Comparison of ENCODE assay signal across 9 cellular contexts in genomic region chr2:218271487-218271797, GRCh38. TPM values are rescaled to one million over a fixed set of nuclear protein-coding genes. Genes with fewer than 3 reads are reported as not detected.
DNase-seq lines count a peak whose midpoint lies in the region; ATAC-seq, FAIRE-seq and TF ChIP-seq lines count a peak whose summit lies in the region.
"Had no signal": no experiment of that assay in that cellular context is flagged by ENCODE, and none has a peak within 500 bp of the region (broad histone marks: within the 10 kb centered on the region; RNA-seq: fewer than 3 reads in every experiment).

No MANE protein-coding gene starts in this region.

- H3K4me1 ChIP-seq in K562 (replicated peaks in 1 of 2; ENCODE audit: control insufficient read depth in 2 of 2, insufficient read depth in 2 of 2, low read length in 2 of 2) (peaks cover 4 to 25% of the 10 kb centered on the region in 2 experiments; a peak in 3 of 5 replicates), mesenchymal stem cell (ENCODE audit: control insufficient read depth, insufficient read depth, low read depth, low read length) (peaks cover 22% of the 10 kb centered on the region), upper lobe of right lung (peaks cover 34% of the 10 kb centered on the region)

- no TSS peak for BruUV-seq in K562 (replicated peaks; lab: Mats Ljungman, UMichigan)

- H3K9me3 Mint-ChIP-seq in activated naive CD4-positive, alpha-beta T cell treated with anti-CD3 and anti-CD28 coated beads, Interleukin-2, amount 50 U/mL, for 24 hours, result no peaks in the 10 kb centered on the region

- peaks cover 10% of the 10 kb centered on the region for H3K36me3 Mint-ChIP-seq in activated naive CD4-positive, alpha-beta T cell treated with anti-CD3 and anti-CD28 coated beads, Interleukin-2, amount 50 U/mL, for 24 hours

- peak overlapping the region; percentile 71 to 96; a peak in 3 of 4 replicates for H3K9ac ChIP-seq in K562 (ENCODE audit: insufficient read depth in 1 of 2, low read depth in 2 of 2, low read length in 2 of 2)
- H3K9ac ChIP-seq in mesenchymal stem cell (ENCODE audit: low read length), result peak overlapping the region; percentile 94

- POLR2A ChIA-PET in K562 (lab: Yijun Ruan, JAX), result interaction anchor here (0.6 to 1.5 kb wide), 9 partner anchors 11 to 378 kb away, joined by 3 to 6 read pairs (median 3); partner anchors contain the start of gene GPBAR1

- CTCF ChIA-PET in K562 (lab: Yijun Ruan, JAX; ENCODE audit: low intra/inter-chr PET ratio), result no interaction called here

- TF ChIP-seq RAD21 in K562 (CRISPR knock-in tag; conservative IDR thresholded peaks at IDR 0.05 in 1 of 2, IDR thresholded peaks at IDR 0.05 in 1 of 2), result no peak

- ATAC-seq in K562 (no peak), upper lobe of right lung (no peak), GM21576 (IDR thresholded peaks at IDR 0.05; ENCODE audit: unreplicated experiment) (no peak)

- 0 out of 2 replicates have a peak, but pooled peaks cover 8% of the 10 kb centered on the region for H4K20me1 ChIP-seq in K562 (replicated peaks; ENCODE audit: control insufficient read depth, insufficient read depth, low read length)

- H3K4me3 ChIP-seq in K562, result peak overlapping the region; percentile 73
- peak overlapping the region in 1 of 2 experiments; percentile 99 for H3K4me3 ChIP-seq in mesenchymal stem cell (ENCODE audit: insufficient read depth in 1 of 2, low read depth in 1 of 2, low read length in 2 of 2)
- peak overlapping the region; percentile 94 for H3K4me3 ChIP-seq in upper lobe of right lung

- H3K4me1 Mint-ChIP-seq in activated naive CD4-positive, alpha-beta T cell treated with anti-CD3 and anti-CD28 coated beads, Interleukin-2, amount 50 U/mL, for 24 hours, result peaks cover 47% of the 10 kb centered on the region

- H3K9me3 ChIP-seq in K562 (replicated peaks; ENCODE audit: control insufficient read depth, insufficient read depth, low read depth, low read length) (no peaks in the 10 kb centered on the region), mesenchymal stem cell (ENCODE audit: control insufficient read depth, low read length) (no peaks in the 10 kb centered on the region), upper lobe of right lung (no peaks in the 10 kb centered on the region)

- TF ChIP-seq CTCF in K562 (IDR thresholded peaks at IDR 0.05 in 2 of 3, conservative IDR thresholded peaks at IDR 0.05 in 1 of 3; ENCODE audit: insufficient read depth in 2 of 3, low read depth in 1 of 3, low read length in 3 of 3) (no peak), upper lobe of right lung (IDR thresholded peaks at IDR 0.05) (no peak)

- no peak overlapping the region for H2AFZ ChIP-seq in K562 (ENCODE audit: low read depth, low read length)
- no peak overlapping the region for H2AFZ ChIP-seq in mesenchymal stem cell (ENCODE audit: low read depth, low read length)

- peaks cover 39% of the 10 kb centered on the region for H3K79me1 ChIP-seq in mesenchymal stem cell (replicated peaks; ENCODE audit: low read length, poor library complexity, severe bottlenecking)

- H3K4ac ChIP-seq in mesenchymal stem cell (ENCODE audit: low read depth in 1 of 2, low read length in 2 of 2), result no peak overlapping the region

- no peak overlapping the region for H3K14ac ChIP-seq in mesenchymal stem cell (ENCODE audit: low read length in 2 of 2)

- no peak overlapping the region for H4K8ac ChIP-seq in mesenchymal stem cell (ENCODE audit: low read length)

- peak overlapping the region; percentile 48 for H3K27ac Mint-ChIP-seq in activated naive CD4-positive, alpha-beta T cell treated with anti-CD3 and anti-CD28 coated beads, Interleukin-2, amount 50 U/mL, for 24 hours

- H3K18ac ChIP-seq in mesenchymal stem cell (ENCODE audit: low read depth in 1 of 2, low read length in 2 of 2), result no peak overlapping the region

- H4K91ac ChIP-seq in mesenchymal stem cell (ENCODE audit: low read length), result no peak overlapping the region

- peaks cover 25% of the 10 kb centered on the region for H3K79me2 ChIP-seq in K562 (ENCODE audit: control insufficient read depth, insufficient read depth, low read length)

- peak overlapping the region; percentile 28 for H2AK5ac ChIP-seq in mesenchymal stem cell (ENCODE audit: low read length, severe bottlenecking)

- H3K27me3 Mint-ChIP-seq in activated naive CD4-positive, alpha-beta T cell treated with anti-CD3 and anti-CD28 coated beads, Interleukin-2, amount 50 U/mL, for 24 hours, result no peaks in the 10 kb centered on the region

- in situ Hi-C loops in K562 (cut with MboI), result no loop called here

- intact Hi-C loops in K562 (cut with micrococcal nuclease), result loop anchor here (10.0 kb wide), 1 partner anchor 373 kb away; no protein-coding TSS in a partner anchor
- intact Hi-C loops in upper lobe of right lung (cut with DNase I), result no loop called here

- no peak overlapping the region; the same call in 1 of the 3 replicates for H3K27ac ChIP-seq in K562 (ENCODE audit: extremely low read depth, low read depth, low read length)
- no peak overlapping the region for H3K27ac ChIP-seq in mesenchymal stem cell (ENCODE audit: low read length, poor library complexity, severe bottlenecking)
- H3K27ac ChIP-seq in upper lobe of right lung, result peak overlapping the region; percentile 77

- 6% methylated on average over 4 of the region's 4 CpGs for WGBS in K562 (ENCODE audit: insufficient coverage, low coverage, missing lambda C conversion rate)
- WGBS in mesenchymal stem cell, result 53% methylated on average over 4 of the region's 4 CpGs

- H2BK12ac ChIP-seq in mesenchymal stem cell (ENCODE audit: low read length in 2 of 2), result no peak overlapping the region

- H2BK5ac ChIP-seq in mesenchymal stem cell (ENCODE audit: low read depth, low read length, poor library complexity, severe bottlenecking), result no peak overlapping the region

- peak overlapping the region; percentile 99 for H3K4me3 Mint-ChIP-seq in activated naive CD4-positive, alpha-beta T cell treated with anti-CD3 and anti-CD28 coated beads, Interleukin-2, amount 50 U/mL, for 24 hours

- H3K36me3 ChIP-seq in K562 (ENCODE audit: control insufficient read depth, insufficient read depth, low read length), result peaks cover 53% of the 10 kb centered on the region
- H3K36me3 ChIP-seq in mesenchymal stem cell (ENCODE audit: control insufficient read depth in 1 of 2, insufficient read depth in 2 of 2, low read depth in 1 of 2, low read length in 2 of 2), result peaks cover 42 to 48% of the 10 kb centered on the region in 2 experiments
- peaks cover 47% of the 10 kb centered on the region for H3K36me3 ChIP-seq in upper lobe of right lung

- FAIRE-seq in K562 (lab: Jason Lieb, UNC), result no peak

- H3K4me2 ChIP-seq in K562 (ENCODE audit: insufficient read depth, low read length) (peak overlapping the region; percentile 89), mesenchymal stem cell (ENCODE audit: low read length, poor library complexity, severe bottlenecking) (peak overlapping the region; percentile 89)

- H3K27me3 ChIP-seq in K562 (ENCODE audit: control insufficient read depth in 2 of 2, insufficient read depth in 2 of 2, low read length in 2 of 2), result no peaks in the 10 kb centered on the region
- H3K27me3 ChIP-seq in mesenchymal stem cell (ENCODE audit: control insufficient read depth in 1 of 2, insufficient read depth in 1 of 2, low read length in 2 of 2), result no peaks in the 10 kb centered on the region
- no peaks in the 10 kb centered on the region for H3K27me3 ChIP-seq in upper lobe of right lung

- no peak for TF ChIP-seq POLR2A in K562 (conservative IDR thresholded peaks at IDR 0.05)

- H3K9me1 ChIP-seq in K562 (ENCODE audit: control insufficient read depth, insufficient read depth, low read length), result no peaks in the 10 kb centered on the region

- H2BK120ac ChIP-seq in mesenchymal stem cell (ENCODE audit: low read depth, low read length), result no peak overlapping the region

- H3K23ac ChIP-seq in mesenchymal stem cell (ENCODE audit: low read length in 2 of 2), result no peak overlapping the region

- no peak for TF ChIP-seq EP300 in K562 (IDR thresholded peaks at IDR 0.05; ENCODE audit: low read length)

- no peak overlapping the region for H2BK15ac ChIP-seq in mesenchymal stem cell (ENCODE audit: low read depth, poor library complexity, severe bottlenecking)

- no peak for DNase-seq in activated naive CD4-positive, alpha-beta T cell treated with Interleukin-2 at 50 U/mL for 16 hours
- DNase-seq in K562 (ENCODE audit: extremely low read depth in 1 of 4, low spot score in 3 of 4) (no peak), mesenchymal stem cell (no peak), upper lobe of right lung (no peak), NCI-H187 (lab: John Stamatoyannopoulos, UW) (no peak)
- DNase-seq in activated effector memory CD4-positive, alpha-beta T cell treated with anti-CD3 and anti-CD28 coated beads, Interleukin-2, amount 50 U/mL, for 16 hours, result no peak

RNA-seq across cellular contexts. Expression of gene PNKD, which starts 1.1 kb away (rescaled TPM):
- 14.5 and 65.7 TPM in 2 replicates for total RNA-seq in K562 (2011; cell fraction: chromatin; rRNA removed; ENCODE audit: low replicate concordance)
- total RNA-seq in K562 (2011; cell fraction: nucleolus; rRNA removed), result 43.7 and 53.7 TPM in 2 replicates
- total RNA-seq in K562 (2011; cell fraction: nucleoplasm; rRNA removed), result 35.0 and 68.9 TPM in 2 replicates
- total RNA-seq in K562 (2014; rRNA removed) (50.2 and 55.7 TPM in 2 replicates), K562 (2014; rRNA removed; fragmentation: Illumina TruSeq; extraction: Trizol) (17.5 and 26.0 TPM in 2 replicates), K562 (2015; rRNA removed; fragmentation: Illumina TruSeq; extraction: Trizol) (32.3 and 34.0 TPM in 2 replicates), K562 (2021) (59.5 and 60.1 TPM in 2 replicates), upper lobe of right lung (65.4 TPM)
- polyA plus RNA-seq in K562 (2011; rRNA removed) (37.2 and 41.2 TPM in 2 replicates), K562 (2014; fragmentation: Illumina TruSeq; extraction: Trizol) (64.2 and 68.2 TPM in 2 replicates), K562 (2014; fragmentation: Nextera tagmentation; extraction: Ambion mirVana) (100 to 1,000 TPM in 1 of 2 experiments, 10 to 100 TPM in 1; 89.1 to 105 TPM), K562 (2014; rRNA removed) (80.6 and 85.2 TPM in 2 replicates)
- 44.5 and 73.0 TPM in 2 replicates for polyA plus RNA-seq in K562 (2011; cell fraction: cytosol; rRNA removed)
- polyA plus RNA-seq in K562 (2011; cell fraction: nucleus; rRNA removed), result 74.3 and 129 TPM in 2 replicates
- 59.7 and 79.4 TPM in 2 replicates for polyA plus RNA-seq in K562 (2012)
- polyA minus RNA-seq in K562 (2011; rRNA and poly(A)+ RNA removed), result 8.8 and 9.5 TPM in 2 replicates
- polyA minus RNA-seq in K562 (2011; cell fraction: cytosol; rRNA and poly(A)+ RNA removed), result 11.2 and 13.5 TPM in 2 replicates
- 11.0 and 18.3 TPM in 2 replicates for polyA minus RNA-seq in K562 (2011; cell fraction: nucleus; rRNA and poly(A)+ RNA removed)
- 87.9 TPM for polyA plus RNA-seq in mesenchymal stem cell (2013, experiment 1 of 2)
- polyA plus RNA-seq in mesenchymal stem cell (2013, experiment 2 of 2), result 88.5 TPM

RNA-seq across cellular contexts. Expression of gene AAMP, which starts 1.5 kb away (rescaled TPM):
- total RNA-seq in K562 (2011; cell fraction: chromatin; rRNA removed; ENCODE audit: low replicate concordance), result 32.1 and 75.8 TPM in 2 replicates
- total RNA-seq in K562 (2011; cell fraction: nucleolus; rRNA removed), result 53.4 and 63.2 TPM in 2 replicates
- total RNA-seq in K562 (2011; cell fraction: nucleoplasm; rRNA removed), result 39.5 and 41.6 TPM in 2 replicates
- total RNA-seq in K562 (2014; rRNA removed) (156 and 197 TPM in 2 replicates), K562 (2014; rRNA removed; fragmentation: Illumina TruSeq; extraction: Trizol) (62.2 and 77.6 TPM in 2 replicates), K562 (2015; rRNA removed; fragmentation: Illumina TruSeq; extraction: Trizol) (94.1 and 99.2 TPM in 2 replicates), K562 (2021) (87.7 and 96.9 TPM in 2 replicates), upper lobe of right lung (55.9 TPM)
- polyA plus RNA-seq in K562 (2011; rRNA removed) (39.5 and 47.3 TPM in 2 replicates), K562 (2014; fragmentation: Illumina TruSeq; extraction: Trizol) (135 and 139 TPM in 2 replicates), K562 (2014; fragmentation: Nextera tagmentation; extraction: Ambion mirVana) (1 to 10 TPM; 5.7 to 8.9 TPM), K562 (2014; rRNA removed) (133 and 156 TPM in 2 replicates)
- 74.7 and 140 TPM in 2 replicates for polyA plus RNA-seq in K562 (2011; cell fraction: cytosol; rRNA removed)
- 86.2 and 95.8 TPM in 2 replicates for polyA plus RNA-seq in K562 (2011; cell fraction: nucleus; rRNA removed)
- 76.3 and 79.7 TPM in 2 replicates for polyA plus RNA-seq in K562 (2012)
- 38.7 and 46.6 TPM in 2 replicates for polyA minus RNA-seq in K562 (2011; rRNA and poly(A)+ RNA removed)
- polyA minus RNA-seq in K562 (2011; cell fraction: cytosol; rRNA and poly(A)+ RNA removed), result 31.6 and 40.7 TPM in 2 replicates
- 18.7 and 26.5 TPM in 2 replicates for polyA minus RNA-seq in K562 (2011; cell fraction: nucleus; rRNA and poly(A)+ RNA removed)
- 44.9 TPM for polyA plus RNA-seq in mesenchymal stem cell (2013, experiment 1 of 2)
- 43.4 TPM for polyA plus RNA-seq in mesenchymal stem cell (2013, experiment 2 of 2)

RNA-seq across cellular contexts. Expression of gene GPBAR1, which starts 10.6 kb away (rescaled TPM):
- 0.35 TPM in 1 of 2 replicates, not detected in the other for total RNA-seq in K562 (2011; cell fraction: chromatin; rRNA removed; ENCODE audit: low replicate concordance)
- 0.33 TPM in 1 of 2 replicates, not detected in the other for total RNA-seq in K562 (2011; cell fraction: nucleolus; rRNA removed)
- 0.22 and 0.38 TPM in 2 replicates for total RNA-seq in K562 (2011; cell fraction: nucleoplasm; rRNA removed)
- not detected in 2 replicates for total RNA-seq in K562 (2014; rRNA removed)
- not detected in 2 replicates for total RNA-seq in K562 (2014; rRNA removed; fragmentation: Illumina TruSeq; extraction: Trizol)
- not detected in 2 replicates for total RNA-seq in K562 (2015; rRNA removed; fragmentation: Illumina TruSeq; extraction: Trizol)
- total RNA-seq in K562 (2021), result not detected in 2 replicates
- not detected in 2 replicates for polyA plus RNA-seq in K562 (2011; rRNA removed)
- 0.04 TPM in 1 of 2 replicates, not detected in the other for polyA plus RNA-seq in K562 (2011; cell fraction: cytosol; rRNA removed)
- polyA plus RNA-seq in K562 (2011; cell fraction: nucleus; rRNA removed), result 0.07 and 0.09 TPM in 2 replicates
- 0.08 TPM in 1 of 2 replicates, not detected in the other for polyA plus RNA-seq in K562 (2012)
- not detected in 2 replicates for polyA plus RNA-seq in K562 (2014; fragmentation: Illumina TruSeq; extraction: Trizol)
- polyA plus RNA-seq in K562 (2014; fragmentation: Nextera tagmentation; extraction: Ambion mirVana), result not detected
- not detected in 2 replicates for polyA plus RNA-seq in K562 (2014; rRNA removed)
- polyA minus RNA-seq in K562 (2011; rRNA and poly(A)+ RNA removed), result not detected in 2 replicates
- polyA minus RNA-seq in K562 (2011; cell fraction: cytosol; rRNA and poly(A)+ RNA removed), result not detected in 2 replicates
- polyA minus RNA-seq in K562 (2011; cell fraction: nucleus; rRNA and poly(A)+ RNA removed), result not detected in 2 replicates
- 5.1 TPM for polyA plus RNA-seq in mesenchymal stem cell (2013, experiment 1 of 2)
- 5.5 TPM for polyA plus RNA-seq in mesenchymal stem cell (2013, experiment 2 of 2)
- 2.6 TPM for total RNA-seq in upper lobe of right lung
- total RNA-seq: Daoy had no signal

RNA-seq across cellular contexts. Expression of gene TMBIM1, which starts 20.9 kb away (rescaled TPM):
- total RNA-seq in K562 (2011; cell fraction: chromatin; rRNA removed; ENCODE audit: low replicate concordance), result 60.5 and 126 TPM in 2 replicates
- total RNA-seq in K562 (2011; cell fraction: nucleolus; rRNA removed), result 123 and 144 TPM in 2 replicates
- total RNA-seq in K562 (2011; cell fraction: nucleoplasm; rRNA removed), result 126 and 128 TPM in 2 replicates
- total RNA-seq in K562 (2014; rRNA removed) (64.8 and 71.4 TPM in 2 replicates), K562 (2014; rRNA removed; fragmentation: Illumina TruSeq; extraction: Trizol) (56.6 and 59.2 TPM in 2 replicates), K562 (2015; rRNA removed; fragmentation: Illumina TruSeq; extraction: Trizol) (43.7 and 46.8 TPM in 2 replicates), K562 (2021) (90.7 and 102 TPM in 2 replicates), upper lobe of right lung (281 TPM)
- polyA plus RNA-seq in K562 (2011; rRNA removed) (45.9 and 66.8 TPM in 2 replicates), K562 (2014; fragmentation: Illumina TruSeq; extraction: Trizol) (105 and 112 TPM in 2 replicates), K562 (2014; fragmentation: Nextera tagmentation; extraction: Ambion mirVana) (10 to 100 TPM; 14.2 to 35.6 TPM), K562 (2014; rRNA removed) (47.0 and 49.5 TPM in 2 replicates)
- 68.3 and 77.4 TPM in 2 replicates for polyA plus RNA-seq in K562 (2011; cell fraction: cytosol; rRNA removed)
- polyA plus RNA-seq in K562 (2011; cell fraction: nucleus; rRNA removed), result 111 and 118 TPM in 2 replicates
- polyA plus RNA-seq in K562 (2012), result 77.9 and 194 TPM in 2 replicates
- 37.4 and 39.0 TPM in 2 replicates for polyA minus RNA-seq in K562 (2011; rRNA and poly(A)+ RNA removed)
- polyA minus RNA-seq in K562 (2011; cell fraction: cytosol; rRNA and poly(A)+ RNA removed), result 26.7 and 30.6 TPM in 2 replicates
- polyA minus RNA-seq in K562 (2011; cell fraction: nucleus; rRNA and poly(A)+ RNA removed), result 15.1 and 18.2 TPM in 2 replicates
- polyA plus RNA-seq in mesenchymal stem cell (2013, experiment 1 of 2), result 178 TPM
- polyA plus RNA-seq in mesenchymal stem cell (2013, experiment 2 of 2), result 177 TPM

RNA-seq across cellular contexts. Expression of gene ARPC2, which starts 54.5 kb away (rescaled TPM):
- total RNA-seq in K562 (2011; cell fraction: chromatin; rRNA removed; ENCODE audit: low replicate concordance), result 76.3 and 157 TPM in 2 replicates
- 62.8 and 63.7 TPM in 2 replicates for total RNA-seq in K562 (2011; cell fraction: nucleolus; rRNA removed)
- 86.4 and 141 TPM in 2 replicates for total RNA-seq in K562 (2011; cell fraction: nucleoplasm; rRNA removed)
- 81.9 and 83.6 TPM in 2 replicates for total RNA-seq in K562 (2014; rRNA removed)
- 89.4 and 93.0 TPM in 2 replicates for total RNA-seq in K562 (2014; rRNA removed; fragmentation: Illumina TruSeq; extraction: Trizol)
- total RNA-seq in K562 (2015; rRNA removed; fragmentation: Illumina TruSeq; extraction: Trizol), result 101 and 111 TPM in 2 replicates
- 81.4 and 91.5 TPM in 2 replicates for total RNA-seq in K562 (2021)
- 178 and 187 TPM in 2 replicates for polyA plus RNA-seq in K562 (2011; rRNA removed)
- polyA plus RNA-seq in K562 (2011; cell fraction: cytosol; rRNA removed), result 127 and 144 TPM in 2 replicates
- 90.4 and 115 TPM in 2 replicates for polyA plus RNA-seq in K562 (2011; cell fraction: nucleus; rRNA removed)
- polyA plus RNA-seq in K562 (2012), result 81.6 and 89.0 TPM in 2 replicates
- polyA plus RNA-seq in K562 (2014; fragmentation: Illumina TruSeq; extraction: Trizol), result 127 and 152 TPM in 2 replicates
- 100 to 1,000 TPM in 1 of 2 experiments, 10 to 100 TPM in 1; 94.0 to 103 TPM for polyA plus RNA-seq in K562 (2014; fragmentation: Nextera tagmentation; extraction: Ambion mirVana)
- polyA plus RNA-seq in K562 (2014; rRNA removed), result 122 and 126 TPM in 2 replicates
- 120 and 128 TPM in 2 replicates for polyA minus RNA-seq in K562 (2011; rRNA and poly(A)+ RNA removed)
- polyA minus RNA-seq in K562 (2011; cell fraction: cytosol; rRNA and poly(A)+ RNA removed), result 60.8 and 105 TPM in 2 replicates
- polyA minus RNA-seq in K562 (2011; cell fraction: nucleus; rRNA and poly(A)+ RNA removed), result 38.5 and 57.2 TPM in 2 replicates
- 757 TPM for polyA plus RNA-seq in mesenchymal stem cell (2013, experiment 1 of 2)
- polyA plus RNA-seq in mesenchymal stem cell (2013, experiment 2 of 2), result 767 TPM
- total RNA-seq in upper lobe of right lung, result 357 TPM
